ENCODE assay signal across 15 cellular contexts in genomic region chr6:139433647-139434419, GRCh38. TPM values are rescaled to one million over a fixed set of nuclear protein-coding genes. Genes with fewer than 3 reads are reported as not detected.
DNase-seq lines count a peak whose midpoint lies in the region; ATAC-seq and TF ChIP-seq lines count a peak whose summit lies in the region.
"Had no signal": no experiment of that assay in that cellular context is flagged by ENCODE, and none has a peak within 500 bp of the region (broad histone marks: within the 10 kb centered on the region; RNA-seq: fewer than 3 reads in every experiment).

No MANE protein-coding gene starts in this region.

- BruUV-seq in PC-9 (replicated peaks; lab: Mats Ljungman, UMichigan), result no TSS peak

- H3K4me3 ChIP-seq in PC-9 (no peak overlapping the region), osteoblast (ENCODE audit: insufficient read depth, low read length) (no peak overlapping the region)
- H3K4me3 ChIP-seq: tibial artery had no signal

- H3K4me2 ChIP-seq in PC-9 (peak overlapping the region; percentile 39), osteoblast (ENCODE audit: insufficient read depth, low read length) (no peak overlapping the region)

- H3K4me1 ChIP-seq in PC-9 (replicated peaks; ENCODE audit: insufficient read depth) (peaks cover 53% of the 10 kb centered on the region), osteoblast (ENCODE audit: insufficient read depth, low read length) (no peaks in the 10 kb centered on the region)
- H3K4me1 ChIP-seq: tibial artery had no signal

- ATAC-seq in HG03097 (IDR thresholded peaks at IDR 0.05; ENCODE audit: low FRiP score, unreplicated experiment) (no peak), GM19467 (IDR thresholded peaks at IDR 0.05; ENCODE audit: unreplicated experiment) (no peak)
- ATAC-seq: activated CD8-positive, alpha-beta memory T cell treated with anti-CD3 and anti-CD28 coated beads, Interleukin-2, amount 10 ng/mL, durations not matched to agents 7 days and 5 days had no signal

- TF ChIP-seq CTCF in PC-9 (conservative IDR thresholded peaks at IDR 0.05), result no peak
- TF ChIP-seq CTCF in osteoblast (IDR thresholded peaks at IDR 0.05; ENCODE audit: extremely low read depth, low read depth, low read length), result no peak

- intact Hi-C loops in PC-9 (cut with micrococcal nuclease; ENCODE audit: unreplicated experiment), result loop anchor here (10.0 kb wide), 1 partner anchor 81 kb away; no protein-coding TSS in a partner anchor

- no peaks in the 10 kb centered on the region for H3K79me2 ChIP-seq in PC-9 (ENCODE audit: low read depth)
- H3K79me2 ChIP-seq in osteoblast (ENCODE audit: insufficient read depth, low read length), result no peaks in the 10 kb centered on the region

- peak; percentile 34 for DNase-seq in HT-29 (ENCODE audit: low spot score)
- DNase-seq in PC-9, result peak in 1 of 2 experiments; percentile 89
- DNase-seq in fibroblast of gingiva (ENCODE audit: low read depth), result peak; percentile 6
- no peak for DNase-seq in osteoblast (ENCODE audit: insufficient read length, low spot score, missing footprints)
- DNase-seq in NCI-H1092 treated with DMSO at 0.1 percent for 48 hours (lab: John Stamatoyannopoulos, UW), result no peak
- no peak for DNase-seq in medulla oblongata (ENCODE audit: extremely low spot score)
- DNase-seq: activated CD8-positive, alpha-beta memory T cell treated with anti-CD3 and anti-CD28 coated beads, Interleukin-2, amount 10 ng/mL, durations not matched to agents 7 days and 5 days; amniotic stem cell; DMS79; kidney; NCI-H524 treated with DMSO at 0.1 percent for 48 hours; T-helper 2 cell; tibial artery had no signal

- H3K36me3 ChIP-seq in PC-9 (ENCODE audit: low read depth), result no peaks in the 10 kb centered on the region
- no peaks in the 10 kb centered on the region for H3K36me3 ChIP-seq in osteoblast (ENCODE audit: insufficient read depth, low read length)
- H3K36me3 ChIP-seq: tibial artery had no signal

- no peaks in the 10 kb centered on the region for H3K27me3 ChIP-seq in PC-9 (ENCODE audit: insufficient read depth, low read depth)
- H3K27me3 ChIP-seq in osteoblast (ENCODE audit: insufficient read depth, low read length), result no peaks in the 10 kb centered on the region
- H3K27me3 ChIP-seq: tibial artery had no signal

- peaks cover 36% of the 10 kb centered on the region for H3F3A ChIP-seq in PC-9 (ENCODE audit: insufficient read depth, low read depth)

- H3K27ac ChIP-seq in PC-9, result peak overlapping the region; percentile 33
- H3K27ac ChIP-seq in osteoblast (ENCODE audit: low read depth, low read length), result no peak overlapping the region
- H3K27ac ChIP-seq: tibial artery had no signal

- H3K9me2 ChIP-seq in PC-9 (ENCODE audit: insufficient read depth), result no peaks in the 10 kb centered on the region

- H2AFZ ChIP-seq in PC-9 (no peak overlapping the region), osteoblast (ENCODE audit: low read length) (peak overlapping the region; percentile 48)

- H4K20me1 ChIP-seq in PC-9 (ENCODE audit: insufficient read depth), result no peaks in the 10 kb centered on the region
- no peaks in the 10 kb centered on the region for H4K20me1 ChIP-seq in osteoblast (ENCODE audit: insufficient read depth, low read length)

- CTCF ChIA-PET in PC-9 (lab: Charles Lee), result no interaction called here

- POLR2A ChIA-PET in PC-9 (lab: Charles Lee; ENCODE audit: unreplicated experiment), result interaction anchor here (0.6 to 1.3 kb wide), 2 partner anchors 58 to 59 kb away, joined by 4 to 5 read pairs; partner anchors contain the start of gene CITED2

- H3K9me3 ChIP-seq in PC-9 (ENCODE audit: insufficient read depth, low read depth) (peaks cover 9% of the 10 kb centered on the region), osteoblast (ENCODE audit: low read depth, low read length) (no peaks in the 10 kb centered on the region)
- H3K9me3 ChIP-seq: tibial artery had no signal

RNA-seq across cellular contexts. Expression of gene CITED2, which starts 59.4 kb away (rescaled TPM):
- 31.3 and 44.4 TPM in 2 replicates for total RNA-seq in HT-29 (2014; rRNA removed; shearing (Covaris generic))
- total RNA-seq in PC-9 (2021), result 47.0 and 54.0 TPM in 2 replicates
- 180 and 223 TPM in 2 replicates for total RNA-seq in osteoblast

Comparison
In these comparisons a context has a peak if more than half of its experiments do, and no peak if none do; other contexts are left out.
1. DNase-seq: peak in HT-29 (single experiment) and fibroblast of gingiva (single experiment); none in osteoblast (single experiment), NCI-H1092 treated with DMSO at 0.1 percent for 48 hours (single experiment) and medulla oblongata (single experiment).